Comparison of ENCODE assay signal across 15 cellular contexts in the genomic region with DNA sequence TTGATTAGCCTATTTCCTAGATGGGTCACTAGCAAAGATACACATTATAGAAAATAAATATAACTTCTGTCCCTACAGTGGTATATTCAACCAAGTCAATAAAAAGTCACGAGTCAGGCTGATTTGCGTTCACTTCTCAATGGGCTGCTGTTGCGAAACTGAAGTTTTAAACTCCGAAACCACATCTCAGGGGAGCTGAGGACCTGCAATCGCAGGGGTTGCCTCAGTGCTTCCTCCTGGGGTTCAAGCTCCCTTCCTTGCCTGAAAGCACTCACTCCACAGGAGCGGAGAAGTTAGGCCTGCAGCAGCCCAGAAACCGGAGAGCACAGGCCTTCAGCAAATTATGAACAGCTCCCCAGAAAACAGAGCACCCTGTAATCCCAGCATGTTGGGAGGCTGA. TPM values are rescaled to one million over a fixed set of nuclear protein-coding genes. Genes with fewer than 3 reads are reported as not detected.
DNase-seq lines count a peak whose midpoint lies in the region; ATAC-seq and TF ChIP-seq lines count a peak whose summit lies in the region.
"Had no signal": no experiment of that assay in that cellular context is flagged by ENCODE, and none has a peak within 500 bp of the region (broad histone marks: within the 10 kb centered on the region; RNA-seq: fewer than 3 reads in every experiment).

No MANE protein-coding gene starts in this region.

- intact Hi-C loops in ascending aorta (cut with DNase I) (loop anchor here (2.0 to 10.0 kb wide), 4 partner anchors 19 to 305 kb away; partner anchors contain the start of genes ING1 and NAXD), psoas muscle (cut with DNase I) (no loop called here)

- no peak for ATAC-seq in psoas muscle

- H3K36me3 ChIP-seq in ascending aorta (peaks cover 0 to 5% of the 10 kb centered on the region in 2 donors), osteoblast (ENCODE audit: insufficient read depth, low read length) (no peaks in the 10 kb centered on the region), psoas muscle (ENCODE audit: insufficient read depth in 1 of 2, low read depth in 1 of 2) (no peaks in the 10 kb centered on the region)
- H3K36me3 ChIP-seq: suprapubic skin had no signal

- H3K9me3 ChIP-seq in ascending aorta (no peaks in the 10 kb centered on the region), osteoblast (ENCODE audit: low read depth, low read length) (no peaks in the 10 kb centered on the region), psoas muscle (no peaks in the 10 kb centered on the region)
- H3K9me3 ChIP-seq: suprapubic skin had no signal

- H3K4me3 ChIP-seq in HL-60 (replicated peaks; ENCODE audit: insufficient read depth, low read length) (no peak overlapping the region), ascending aorta (no peak overlapping the region), osteoblast (ENCODE audit: insufficient read depth, low read length) (no peak overlapping the region), psoas muscle (no peak overlapping the region)
- H3K4me3 ChIP-seq: suprapubic skin had no signal

- H3K79me2 ChIP-seq in osteoblast (ENCODE audit: insufficient read depth, low read length), result no peaks in the 10 kb centered on the region

- no peak for TF ChIP-seq CTCF in HL-60 (IDR thresholded peaks at IDR 0.05; ENCODE audit: insufficient read depth, low read length)
- TF ChIP-seq CTCF in ascending aorta (IDR thresholded peaks at IDR 0.05), result no peak
- TF ChIP-seq CTCF in osteoblast (IDR thresholded peaks at IDR 0.05; ENCODE audit: extremely low read depth, low read depth, low read length), result no peak
- TF ChIP-seq CTCF in psoas muscle (IDR thresholded peaks at IDR 0.05), result no peak

- 90 to 96% (median 95%) methylated on average over 7 of the region's 7 CpGs for WGBS in psoas muscle, 3 donors

- no peaks in the 10 kb centered on the region for H3K27me3 ChIP-seq in HL-60 (ENCODE audit: insufficient read depth, poor library complexity, severe bottlenecking)
- H3K27me3 ChIP-seq in ascending aorta, result no peaks in the 10 kb centered on the region
- no peaks in the 10 kb centered on the region for H3K27me3 ChIP-seq in osteoblast (ENCODE audit: insufficient read depth, low read length)
- H3K27me3 ChIP-seq in psoas muscle (ENCODE audit: insufficient read depth in 3 of 3, low read length in 2 of 3), result no peaks in the 10 kb centered on the region
- H3K27me3 ChIP-seq: suprapubic skin had no signal

- peaks cover 2% of the 10 kb centered on the region for H4K20me1 ChIP-seq in osteoblast (ENCODE audit: insufficient read depth, low read length)

- H2AFZ ChIP-seq in osteoblast (ENCODE audit: low read length), result no peak overlapping the region

- no peak overlapping the region for H3K4me2 ChIP-seq in osteoblast (ENCODE audit: insufficient read depth, low read length)

- DNase-seq in CD1c-positive myeloid dendritic cell (ENCODE audit: extremely low spot score), result peak; percentile 76
- peak; percentile 74 to 97 for DNase-seq in HL-60 (ENCODE audit: low read depth in 1 of 2, low spot score in 1 of 2)
- DNase-seq in ascending aorta (ENCODE audit: low spot score in 2 of 2), result no peak
- DNase-seq in osteoblast (ENCODE audit: insufficient read length, low spot score, missing footprints), result peak; percentile 9
- DNase-seq in iPS-NIHi7 (ENCODE audit: extremely low spot score), result no peak
- no peak for DNase-seq in GM03348 (ENCODE audit: low spot score)
- no peak for DNase-seq in DMS 273 treated with DMSO at 0.1 percent for 48 hours (lab: John Stamatoyannopoulos, UW)
- DNase-seq in psoas muscle, result no peak
- DNase-seq: activated CD4-positive, alpha-beta memory T cell treated with anti-CD3 and anti-CD28 coated beads, Interleukin-2, amount 10 ng/mL, durations not matched to agents 7 days and 5 days; activated naive CD4-positive, alpha-beta T cell treated with anti-CD3 and anti-CD28 coated beads, Interleukin-2, amount 50 U/mL, for 16 hours; C1 segment of cervical spinal cord; mesendoderm; NCI-H1105; NCI-H82 had no signal

- peaks cover 41 to 68% of the 10 kb centered on the region in 2 donors for H3K4me1 ChIP-seq in ascending aorta
- H3K4me1 ChIP-seq in osteoblast (ENCODE audit: insufficient read depth, low read length), result peaks cover 17% of the 10 kb centered on the region
- H3K4me1 ChIP-seq in psoas muscle, result peaks cover 4% of the 10 kb centered on the region

- peak overlapping the region; percentile 38 for H3K27ac ChIP-seq in HL-60 (replicated peaks)
- H3K27ac ChIP-seq in ascending aorta, result peak overlapping the region; percentile 89 to 90
- no peak overlapping the region for H3K27ac ChIP-seq in osteoblast (ENCODE audit: low read depth, low read length)
- no peak overlapping the region for H3K27ac ChIP-seq in psoas muscle

RNA-seq across cellular contexts. Expression of gene RAB20, which starts 39.6 kb away (rescaled TPM):
- 17.7 TPM for total RNA-seq in ascending aorta
- total RNA-seq in osteoblast, result 3.6 and 3.8 TPM in 2 replicates
- total RNA-seq in psoas muscle, result 1 to 10 TPM; 2.3 to 6.8 (median 3.0) TPM
- 10 to 100 TPM in 1 of 3 donors, 1 to 10 TPM in 2; 1.2 to 20.5 (median 2.7) TPM for polyA plus RNA-seq in psoas muscle

Comparison
In these comparisons a context has a peak if more than half of its experiments do, and no peak if none do; other contexts are left out.
1. DNase-seq: peak in CD1c-positive myeloid dendritic cell (single experiment), HL-60 (2 of 2) and osteoblast (single experiment); none in ascending aorta (0 of 2), iPS-NIHi7 (single experiment), GM03348 (single experiment), DMS 273 treated with DMSO at 0.1 percent for 48 hours (single experiment) and psoas muscle (0 of 2).
2. H3K27ac ChIP-seq: peak in HL-60 (single experiment) and ascending aorta (2 of 2); none in osteoblast (single experiment) and psoas muscle (single experiment).